ENCODE assay signal across 16 cellular contexts in genomic region chr7:35817181-35817580, GRCh38.
"Had no signal": no experiment of that assay in that cellular context is flagged by ENCODE, and none has a peak within 500 bp of the region (broad histone marks: within the 10 kb centered on the region; RNA-seq: fewer than 3 reads in every experiment).

No MANE protein-coding gene starts in this region.

- H3K27me3 ChIP-seq: gastroesophageal sphincter, right lobe of liver, spleen, testis had no signal

- H3K36me3 ChIP-seq: gastroesophageal sphincter, right lobe of liver had no signal

- H3K27ac ChIP-seq: coronary artery, gastroesophageal sphincter, psoas muscle, right lobe of liver, spleen, testis had no signal

- H3K4me3 Mint-ChIP-seq: nephron progenitor cell had no signal

- H3K27ac Mint-ChIP-seq: nephron progenitor cell had no signal

- ATAC-seq: gastroesophageal sphincter, mucosa of descending colon, psoas muscle, right lobe of liver had no signal

- H3K9me3 ChIP-seq: mucosa of descending colon, testis had no signal

- H3K4me1 ChIP-seq: right lobe of liver, testis had no signal

- H3K4me1 Mint-ChIP-seq: nephron progenitor cell had no signal

- DNase-seq: activated CD4-positive, CD25-positive, alpha-beta regulatory T cell treated with anti-CD3 and anti-CD28 coated beads, Interleukin-2, amount 50 U/mL, for 72 hours; activated CD8-positive, alpha-beta memory T cell treated with anti-CD3 and anti-CD28 coated beads for 24 hours; activated gamma-delta T cell treated with Interleukin-2 at 50 U/mL for 16 hours; activated T-cell treated with anti-CD3 and anti-CD28 coated beads for 4 hours; caudate nucleus; effector memory CD4-positive, alpha-beta T cell; mucosa of descending colon; nephron progenitor cell; psoas muscle; right lobe of liver; spleen; stimulated activated CD4-positive, alpha-beta T cell treated with anti-CD3 and anti-CD28 coated beads, Interleukin-1b, Interleukin-23, amount 100 ng/mL, for 48 hours; stimulated activated naive CD4-positive, alpha-beta T cell; testis had no signal

- H3K4me3 ChIP-seq: coronary artery, gastroesophageal sphincter, mucosa of descending colon, psoas muscle, right lobe of liver, spleen, testis had no signal
